In genomic region chr1:207997486-207998268, GRCh38 we compare ENCODE assay signal across 8 cellular contexts.
DNase-seq lines count a peak whose midpoint lies in the region; ATAC-seq, FAIRE-seq and TF ChIP-seq lines count a peak whose summit lies in the region.

No MANE protein-coding gene starts in this region.

- peak; percentile 82 for ATAC-seq in GM18498 (IDR thresholded peaks at IDR 0.05; ENCODE audit: unreplicated experiment)

- no peaks in the 10 kb centered on the region for H3F3A ChIP-seq in PC-9 (ENCODE audit: insufficient read depth, low read depth)

- BruUV-seq in PC-9 (replicated peaks; lab: Mats Ljungman, UMichigan): no TSS peak

- no peaks in the 10 kb centered on the region for H3K9me3 ChIP-seq in PC-9 (ENCODE audit: insufficient read depth, low read depth)
- H3K9me3 ChIP-seq in osteoblast (ENCODE audit: low read depth, low read length): no peaks in the 10 kb centered on the region

- H3K4me1 ChIP-seq in PC-9 (replicated peaks; ENCODE audit: insufficient read depth): no peaks in the 10 kb centered on the region
- no peaks in the 10 kb centered on the region for H3K4me1 ChIP-seq in osteoblast (ENCODE audit: insufficient read depth, low read length)

- H3K4me2 ChIP-seq in PC-9 (no peak overlapping the region), osteoblast (ENCODE audit: insufficient read depth, low read length) (no peak overlapping the region)

- peaks cover 20% of the 10 kb centered on the region for H3K27me3 Mint-ChIP-seq in activated T-helper 2 cell treated with anti-CD3 and anti-CD28 coated beads, Interferon-gamma antibody, Interleukin-2, Interleukin-4, amounts not matched to agents 10 μg/mL and 5 μg/mL and 100 μg/mL, durations not matched to agents 14 hours and 24 hours and 36 hours (ENCODE audit: low read depth)

- H3K36me3 ChIP-seq in PC-9 (ENCODE audit: low read depth) (no peaks in the 10 kb centered on the region), osteoblast (ENCODE audit: insufficient read depth, low read length) (no peaks in the 10 kb centered on the region)

- H3K4me3 ChIP-seq in PC-9: no peak overlapping the region
- no peak overlapping the region for H3K4me3 ChIP-seq in osteoblast (ENCODE audit: insufficient read depth, low read length)

- in situ Hi-C loops in ACHN (cut with HindIII; ENCODE audit: low pct_ligation_motif_present, low pct_unique_long_range_greater_than_20kb, low sequenced_read_pairs): no loop called here

- peaks cover 25% of the 10 kb centered on the region for H3K27me3 ChIP-seq in PC-9 (ENCODE audit: insufficient read depth, low read depth)
- peaks cover 15% of the 10 kb centered on the region for H3K27me3 ChIP-seq in osteoblast (ENCODE audit: insufficient read depth, low read length)

- H2AFZ ChIP-seq in PC-9 (no peak overlapping the region; the same call in 1 of the 2 replicates), osteoblast (ENCODE audit: low read length) (no peak overlapping the region)

- FAIRE-seq in frontal cortex (lab: Jason Lieb, UNC): no peak

- no peak overlapping the region for H3K4me3 Mint-ChIP-seq in activated T-helper 2 cell treated with anti-CD3 and anti-CD28 coated beads, Interferon-gamma antibody, Interleukin-2, Interleukin-4, amounts not matched to agents 10 μg/mL and 5 μg/mL and 100 μg/mL, durations not matched to agents 14 hours and 24 hours and 36 hours (ENCODE audit: low read depth)

- TF ChIP-seq CTCF in PC-9 (conservative IDR thresholded peaks at IDR 0.05) (peak; percentile 78), osteoblast (IDR thresholded peaks at IDR 0.05; ENCODE audit: extremely low read depth, low read depth, low read length) (peak; percentile 92)

- H3K27ac ChIP-seq in PC-9 (no peak overlapping the region), osteoblast (ENCODE audit: low read depth, low read length) (no peak overlapping the region)

- no peak overlapping the region for H3K27ac Mint-ChIP-seq in activated T-helper 2 cell treated with anti-CD3 and anti-CD28 coated beads, Interferon-gamma antibody, Interleukin-2, Interleukin-4, amounts not matched to agents 10 μg/mL and 5 μg/mL and 100 μg/mL, durations not matched to agents 14 hours and 24 hours and 36 hours

- H3K79me2 ChIP-seq in PC-9 (ENCODE audit: low read depth) (no peaks in the 10 kb centered on the region), osteoblast (ENCODE audit: insufficient read depth, low read length) (no peaks in the 10 kb centered on the region)

- no peaks in the 10 kb centered on the region for H4K20me1 ChIP-seq in PC-9 (ENCODE audit: insufficient read depth)
- no peaks in the 10 kb centered on the region for H4K20me1 ChIP-seq in osteoblast (ENCODE audit: insufficient read depth, low read length)

- H3K9me3 Mint-ChIP-seq in activated T-helper 2 cell treated with anti-CD3 and anti-CD28 coated beads, Interferon-gamma antibody, Interleukin-2, Interleukin-4, amounts not matched to agents 10 μg/mL and 5 μg/mL and 100 μg/mL, durations not matched to agents 14 hours and 24 hours and 36 hours: no peaks in the 10 kb centered on the region

- H3K9me2 ChIP-seq in PC-9 (ENCODE audit: insufficient read depth): no peaks in the 10 kb centered on the region

- DNase-seq in ACHN: peak; percentile 66
- peak; percentile 53 for DNase-seq in HT1080 (ENCODE audit: low read depth)
- peak in 1 of 2 experiments; percentile 45 for DNase-seq in PC-9
- peak; percentile 28 for DNase-seq in activated T-helper 2 cell treated with anti-CD3 and anti-CD28 coated beads, Interferon-gamma antibody, Interleukin-2, Interleukin-4, amounts not matched to agents 10 μg/mL and 5 μg/mL and 100 μg/mL, durations not matched to agents 14 hours and 24 hours and 36 hours (ENCODE audit: low spot score)
- peak; percentile 42 to 56 for DNase-seq in frontal cortex (ENCODE audit: low spot score in 2 of 2)
- peak; percentile 71 for DNase-seq in osteoblast (ENCODE audit: insufficient read length, low spot score, missing footprints)
- peak; percentile 76 for DNase-seq in ureter (ENCODE audit: low spot score)

- no peaks in the 10 kb centered on the region for H3K4me1 Mint-ChIP-seq in activated T-helper 2 cell treated with anti-CD3 and anti-CD28 coated beads, Interferon-gamma antibody, Interleukin-2, Interleukin-4, amounts not matched to agents 10 μg/mL and 5 μg/mL and 100 μg/mL, durations not matched to agents 14 hours and 24 hours and 36 hours (ENCODE audit: low read depth)

- intact Hi-C loops in PC-9 (cut with micrococcal nuclease; ENCODE audit: unreplicated experiment): loop anchor here (10.0 kb wide), 1 partner anchor 113 kb away; no protein-coding TSS in a partner anchor
- intact Hi-C loops in activated T-helper 2 cell treated with anti-CD3 and anti-CD28 coated beads, Interferon-gamma antibody, Interleukin-2, Interleukin-4, amounts not matched to agents 10 μg/mL and 5 μg/mL and 100 μg/mL, durations not matched to agents 14 hours and 24 hours and 36 hours (cut with micrococcal nuclease): no loop called here

- CTCF ChIA-PET in PC-9 (lab: Charles Lee): interaction anchor here (0.6 to 0.9 kb wide), 4 partner anchors 24 to 209 kb away, joined by 3 to 4 read pairs (median 3); no protein-coding TSS in a partner anchor

- POLR2A ChIA-PET in PC-9 (lab: Charles Lee; ENCODE audit: unreplicated experiment): no interaction called here

- no peaks in the 10 kb centered on the region for H3K36me3 Mint-ChIP-seq in activated T-helper 2 cell treated with anti-CD3 and anti-CD28 coated beads, Interferon-gamma antibody, Interleukin-2, Interleukin-4, amounts not matched to agents 10 μg/mL and 5 μg/mL and 100 μg/mL, durations not matched to agents 14 hours and 24 hours and 36 hours (ENCODE audit: low read depth)
